In the genomic region with DNA sequence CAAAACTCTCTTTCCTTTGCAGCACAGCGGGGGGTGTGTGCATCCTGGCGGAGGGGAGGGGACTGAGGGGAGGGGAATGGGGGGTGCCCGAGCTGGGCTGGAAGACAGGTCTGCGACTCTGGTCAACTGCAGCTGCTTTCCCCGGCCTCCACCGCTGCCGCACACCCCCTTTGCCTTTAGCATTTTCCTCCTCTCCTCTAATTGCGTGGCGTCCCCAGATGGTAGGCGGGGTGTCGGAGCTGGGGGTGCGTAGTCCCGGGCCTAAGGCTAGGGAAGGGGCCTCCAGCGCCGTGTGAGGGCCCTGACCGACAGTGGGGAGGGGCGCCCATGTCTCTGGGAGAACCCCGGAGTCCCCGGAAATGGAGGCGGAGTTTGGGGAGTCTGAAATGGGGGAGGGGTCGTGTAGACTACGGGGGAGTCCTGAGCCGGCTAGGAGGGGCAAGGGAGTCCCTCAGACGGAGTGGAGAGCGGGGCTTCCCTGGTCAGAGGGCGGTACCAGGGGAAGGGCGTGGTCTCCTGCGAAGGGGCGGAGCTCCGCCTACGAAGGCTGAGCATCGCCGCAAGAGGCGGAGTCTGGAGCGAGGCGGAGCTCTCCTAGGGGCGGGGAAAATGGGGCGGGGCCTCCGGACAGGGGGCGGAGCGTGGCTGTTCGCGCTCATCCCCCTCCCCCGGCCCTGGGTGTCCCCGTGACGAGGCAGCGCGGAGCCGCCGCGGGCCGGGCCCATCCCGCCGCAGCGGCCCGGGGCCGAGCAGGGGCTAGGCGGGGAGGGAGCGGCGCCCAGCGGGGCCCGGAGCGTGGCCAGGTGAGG, we compare ENCODE assay signal across 8 cellular contexts. TPM values are rescaled to one million over a fixed set of nuclear protein-coding genes. Genes with fewer than 3 reads are reported as not detected.
DNase-seq lines count a peak whose midpoint lies in the region; ATAC-seq, FAIRE-seq and TF ChIP-seq lines count a peak whose summit lies in the region.

A gene with protein sequence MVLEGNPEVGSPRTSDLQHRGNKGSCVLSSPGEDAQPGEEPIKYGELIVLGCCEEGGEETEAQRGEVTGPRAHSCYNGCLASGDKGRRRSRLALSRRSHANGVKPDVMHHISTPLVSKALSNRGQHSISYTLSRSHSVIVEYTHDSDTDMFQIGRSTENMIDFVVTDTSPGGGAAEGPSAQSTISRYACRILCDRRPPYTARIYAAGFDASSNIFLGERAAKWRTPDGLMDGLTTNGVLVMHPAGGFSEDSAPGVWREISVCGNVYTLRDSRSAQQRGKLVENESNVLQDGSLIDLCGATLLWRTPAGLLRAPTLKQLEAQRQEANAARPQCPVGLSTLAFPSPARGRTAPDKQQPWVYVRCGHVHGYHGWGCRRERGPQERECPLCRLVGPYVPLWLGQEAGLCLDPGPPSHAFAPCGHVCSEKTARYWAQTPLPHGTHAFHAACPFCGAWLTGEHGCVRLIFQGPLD (plus strand): TSS at position 681 of the 809 bp plus-strand sequence. CDS start 1,224 bp downstream, outside the sequence.

- H3K4me3 ChIP-seq in PC-9 (peak within 1 kb of the TSS; percentile 90), fibroblast of mammary gland (ENCODE audit: control insufficient read depth, low read depth, low read length) (peak within 1 kb of the TSS; percentile 62)
- peak within 1 kb of the TSS; percentile 78 for H3K4me3 ChIP-seq in naive thymus-derived CD4-positive, alpha-beta T cell (ENCODE audit: low read length)

- FAIRE-seq in D721Med (lab: Jason Lieb, UNC), result no peak

- peaks cover 10% of the 10 kb centered on the region for H3K4me1 ChIP-seq in PC-9 (replicated peaks; ENCODE audit: insufficient read depth)
- H3K4me1 ChIP-seq in naive thymus-derived CD4-positive, alpha-beta T cell (ENCODE audit: control insufficient read depth in 2 of 2, insufficient read depth in 2 of 2, low read length in 2 of 2), result peaks cover 8 to 10% of the 10 kb centered on the region in 2 donors

- DNase-seq in D721Med (ENCODE audit: insufficient read length, low spot score) (peak; percentile 94), PC-9 (peak; percentile 77 to 95), fibroblast of mammary gland (ENCODE audit: low read depth) (peak; percentile 86)
- DNase-seq in activated T-helper 1 cell treated with anti-CD3 and anti-CD28 coated beads, Interleukin-12 subunit alpha, Interleukin-12 subunit beta, Interleukin-2, Interleukin-4 antibody, amounts not matched to agents 30 ng/mL and 10 ng/mL and 1 ng/mL, durations not matched to agents 14 hours and 24 hours and 36 hours (ENCODE audit: low spot score), result peak; percentile 86
- DNase-seq in naive thymus-derived CD4-positive, alpha-beta T cell, result peak; percentile 86 to 95 (median 92)
- DNase-seq in stimulated activated effector memory CD8-positive, alpha-beta T cell treated with anti-CD3 and anti-CD28 coated beads, Interleukin-12 subunit alpha, Interleukin-12 subunit beta, amount 100 ng/mL, for 72 hours (ENCODE audit: low spot score in 2 of 2), result peak; percentile 93 to 97

- peak within 1 kb of the TSS; percentile 86 to 97 (median 92) for H3K4me3 Mint-ChIP-seq in IgD-negative memory B cell
- H3K4me3 Mint-ChIP-seq in activated T-helper 1 cell treated with anti-CD3 and anti-CD28 coated beads, Interleukin-12 subunit alpha, Interleukin-12 subunit beta, Interleukin-2, Interleukin-4 antibody, amounts not matched to agents 30 ng/mL and 10 ng/mL and 1 ng/mL, durations not matched to agents 14 hours and 24 hours and 36 hours, result peak within 1 kb of the TSS; percentile 94
- H3K4me3 Mint-ChIP-seq in naive thymus-derived CD4-positive, alpha-beta T cell, result peak within 1 kb of the TSS; percentile 89 to 96 (median 90)
- H3K4me3 Mint-ChIP-seq in stimulated activated effector memory CD8-positive, alpha-beta T cell treated with anti-CD3 and anti-CD28 coated beads, Interleukin-12 subunit alpha, Interleukin-12 subunit beta, amount 100 ng/mL, for 72 hours, result peak within 1 kb of the TSS; percentile 75

- peak within 1 kb of the TSS; percentile 83 for H2AFZ ChIP-seq in PC-9

- H3K27me3 ChIP-seq in PC-9 (ENCODE audit: insufficient read depth, low read depth), result no peaks in the 10 kb centered on the region
- no peaks in the 10 kb centered on the region for H3K27me3 ChIP-seq in naive thymus-derived CD4-positive, alpha-beta T cell (ENCODE audit: control insufficient read depth in 2 of 2, insufficient read depth in 2 of 2, low read length in 2 of 2)

- TF ChIP-seq CTCF in D721Med (IDR thresholded peaks at IDR 0.05; ENCODE audit: insufficient read depth, missing control alignments) (no peak), PC-9 (conservative IDR thresholded peaks at IDR 0.05) (no peak), fibroblast of mammary gland (conservative IDR thresholded peaks at IDR 0.05; ENCODE audit: control insufficient read depth, insufficient read depth, low read depth, low read length) (no peak)

- POLR2A ChIA-PET in PC-9 (lab: Charles Lee; ENCODE audit: unreplicated experiment), result interaction anchor here (0.6 to 1.1 kb wide), 11 partner anchors 13 to 505 kb away, joined by 3 to 19 read pairs (median 4); a partner anchor contains a TSS
- POLR2A ChIA-PET in naive thymus-derived CD4-positive, alpha-beta T cell (lab: Charles Lee), result interaction anchor here (0.7 to 4.0 kb wide), 8 partner anchors 13 to 211 kb away, joined by 3 to 42 read pairs (median 4); a partner anchor contains a TSS

- H3K27ac Mint-ChIP-seq in IgD-negative memory B cell, result peak within 1 kb of the TSS; percentile 64 to 90 (median 87)
- peak within 1 kb of the TSS; percentile 88 for H3K27ac Mint-ChIP-seq in activated T-helper 1 cell treated with anti-CD3 and anti-CD28 coated beads, Interleukin-12 subunit alpha, Interleukin-12 subunit beta, Interleukin-2, Interleukin-4 antibody, amounts not matched to agents 30 ng/mL and 10 ng/mL and 1 ng/mL, durations not matched to agents 14 hours and 24 hours and 36 hours
- H3K27ac Mint-ChIP-seq in naive thymus-derived CD4-positive, alpha-beta T cell, result peak within 1 kb of the TSS; percentile 87 to 97 (median 93)
- H3K27ac Mint-ChIP-seq in stimulated activated effector memory CD8-positive, alpha-beta T cell treated with anti-CD3 and anti-CD28 coated beads, Interleukin-12 subunit alpha, Interleukin-12 subunit beta, amount 100 ng/mL, for 72 hours, result peak within 1 kb of the TSS; percentile 79

- peaks cover 0 to 4% (median 0%) of the 10 kb centered on the region in 3 donors for H3K9me3 Mint-ChIP-seq in IgD-negative memory B cell
- H3K9me3 Mint-ChIP-seq in activated T-helper 1 cell treated with anti-CD3 and anti-CD28 coated beads, Interleukin-12 subunit alpha, Interleukin-12 subunit beta, Interleukin-2, Interleukin-4 antibody, amounts not matched to agents 30 ng/mL and 10 ng/mL and 1 ng/mL, durations not matched to agents 14 hours and 24 hours and 36 hours, result peaks cover 15% of the 10 kb centered on the region
- peaks cover 0 to 7% (median 0%) of the 10 kb centered on the region in 11 donors for H3K9me3 Mint-ChIP-seq in naive thymus-derived CD4-positive, alpha-beta T cell
- no peaks in the 10 kb centered on the region for H3K9me3 Mint-ChIP-seq in stimulated activated effector memory CD8-positive, alpha-beta T cell treated with anti-CD3 and anti-CD28 coated beads, Interleukin-12 subunit alpha, Interleukin-12 subunit beta, amount 100 ng/mL, for 72 hours

- no TSS peak for BruUV-seq in PC-9 (replicated peaks; lab: Mats Ljungman, UMichigan)

- peak; percentile 79 for ATAC-seq in GM21529 (IDR thresholded peaks at IDR 0.05; ENCODE audit: unreplicated experiment)
- peak; percentile 97 for ATAC-seq in naive thymus-derived CD4-positive, alpha-beta T cell
- ATAC-seq in stimulated activated effector memory CD8-positive, alpha-beta T cell treated with anti-CD3 and anti-CD28 coated beads, Interleukin-12 subunit alpha, Interleukin-12 subunit beta, amount 100 ng/mL, for 72 hours, result peak; percentile 88

- H3K27ac ChIP-seq in PC-9, result no peak within 1 kb of the TSS
- peak within 1 kb of the TSS; percentile 87 for H3K27ac ChIP-seq in naive thymus-derived CD4-positive, alpha-beta T cell (ENCODE audit: low read depth, low read length)

- no peaks in the 10 kb centered on the region for H3K36me3 ChIP-seq in PC-9 (ENCODE audit: low read depth)
- no peaks in the 10 kb centered on the region for H3K36me3 ChIP-seq in naive thymus-derived CD4-positive, alpha-beta T cell (ENCODE audit: control insufficient read depth in 2 of 3, insufficient read depth in 3 of 3, low read length in 3 of 3)

- no peaks in the 10 kb centered on the region for H3K9me3 ChIP-seq in PC-9 (ENCODE audit: insufficient read depth, low read depth)
- H3K9me3 ChIP-seq in naive thymus-derived CD4-positive, alpha-beta T cell (ENCODE audit: control insufficient read depth in 2 of 3, low read length in 3 of 3), result no peaks in the 10 kb centered on the region

- no peaks in the 10 kb centered on the region for H3K79me2 ChIP-seq in PC-9 (ENCODE audit: low read depth)

- intact Hi-C loops in PC-9 (cut with micrococcal nuclease; ENCODE audit: unreplicated experiment), result loop anchor here (2.0 kb wide), 1 partner anchor 28 kb away; a partner anchor contains a TSS
- intact Hi-C loops in activated T-helper 1 cell treated with anti-CD3 and anti-CD28 coated beads, Interleukin-12 subunit alpha, Interleukin-12 subunit beta, Interleukin-2, Interleukin-4 antibody, amounts not matched to agents 30 ng/mL and 10 ng/mL and 1 ng/mL, durations not matched to agents 14 hours and 24 hours and 36 hours (cut with micrococcal nuclease), result loop anchor here (1.0 to 5.0 kb wide), 10 partner anchors 14 to 376 kb away; a partner anchor contains a TSS
- intact Hi-C loops in naive thymus-derived CD4-positive, alpha-beta T cell (cut with micrococcal nuclease), result loop anchor here (1.0 to 5.0 kb wide), 15 partner anchors 14 to 1341 kb away; a partner anchor contains a TSS

- no peaks in the 10 kb centered on the region for H4K20me1 ChIP-seq in PC-9 (ENCODE audit: insufficient read depth)

- H3K27me3 Mint-ChIP-seq in IgD-negative memory B cell, result no peaks in the 10 kb centered on the region
- no peaks in the 10 kb centered on the region for H3K27me3 Mint-ChIP-seq in activated T-helper 1 cell treated with anti-CD3 and anti-CD28 coated beads, Interleukin-12 subunit alpha, Interleukin-12 subunit beta, Interleukin-2, Interleukin-4 antibody, amounts not matched to agents 30 ng/mL and 10 ng/mL and 1 ng/mL, durations not matched to agents 14 hours and 24 hours and 36 hours (ENCODE audit: insufficient read depth)
- no peaks in the 10 kb centered on the region for H3K27me3 Mint-ChIP-seq in naive thymus-derived CD4-positive, alpha-beta T cell

- CTCF ChIA-PET in PC-9 (lab: Charles Lee), result interaction anchor here (0.6 to 1.1 kb wide), 11 partner anchors 11 to 846 kb away, joined by 3 to 19 read pairs (median 4); a partner anchor contains a TSS
- CTCF ChIA-PET in naive thymus-derived CD4-positive, alpha-beta T cell (lab: Charles Lee), result interaction anchor here (0.6 to 1.3 kb wide), 4 partner anchors 13 to 155 kb away, joined by 3 to 6 read pairs (median 4); a partner anchor contains a TSS

- H3K4me2 ChIP-seq in PC-9, result peak within 1 kb of the TSS; percentile 98

- peaks cover 2% of the 10 kb centered on the region for H3K36me3 Mint-ChIP-seq in IgD-negative memory B cell
- H3K36me3 Mint-ChIP-seq in activated T-helper 1 cell treated with anti-CD3 and anti-CD28 coated beads, Interleukin-12 subunit alpha, Interleukin-12 subunit beta, Interleukin-2, Interleukin-4 antibody, amounts not matched to agents 30 ng/mL and 10 ng/mL and 1 ng/mL, durations not matched to agents 14 hours and 24 hours and 36 hours (ENCODE audit: low read depth), result peaks cover 9% of the 10 kb centered on the region
- peaks cover 0 to 14% (median 0%) of the 10 kb centered on the region in 5 donors for H3K36me3 Mint-ChIP-seq in naive thymus-derived CD4-positive, alpha-beta T cell
- H3K36me3 Mint-ChIP-seq in stimulated activated effector memory CD8-positive, alpha-beta T cell treated with anti-CD3 and anti-CD28 coated beads, Interleukin-12 subunit alpha, Interleukin-12 subunit beta, amount 100 ng/mL, for 72 hours, result peaks cover 11% of the 10 kb centered on the region

- peaks cover 18 to 20% (median 18%) of the 10 kb centered on the region in 3 donors for H3K4me1 Mint-ChIP-seq in IgD-negative memory B cell
- H3K4me1 Mint-ChIP-seq in activated T-helper 1 cell treated with anti-CD3 and anti-CD28 coated beads, Interleukin-12 subunit alpha, Interleukin-12 subunit beta, Interleukin-2, Interleukin-4 antibody, amounts not matched to agents 30 ng/mL and 10 ng/mL and 1 ng/mL, durations not matched to agents 14 hours and 24 hours and 36 hours (ENCODE audit: low read depth), result peaks cover 28% of the 10 kb centered on the region
- peaks cover 4 to 39% (median 24%) of the 10 kb centered on the region in 7 donors for H3K4me1 Mint-ChIP-seq in naive thymus-derived CD4-positive, alpha-beta T cell
- H3K4me1 Mint-ChIP-seq in stimulated activated effector memory CD8-positive, alpha-beta T cell treated with anti-CD3 and anti-CD28 coated beads, Interleukin-12 subunit alpha, Interleukin-12 subunit beta, amount 100 ng/mL, for 72 hours, result peaks cover 33% of the 10 kb centered on the region

- H3K9me2 ChIP-seq in PC-9 (ENCODE audit: insufficient read depth), result no peaks in the 10 kb centered on the region

- H3F3A ChIP-seq in PC-9 (ENCODE audit: insufficient read depth, low read depth), result peaks cover 14% of the 10 kb centered on the region; the same call in 1 of the 2 replicates

RNA-seq across cellular contexts. Expression of the gene that starts here (rescaled TPM):
- 4.3 TPM for polyA plus RNA-seq in IgD-negative memory B cell
- 14.0 and 18.0 TPM in 2 replicates for total RNA-seq in PC-9 (2021)
- total RNA-seq in activated T-helper 1 cell treated with anti-CD3 and anti-CD28 coated beads, Interleukin-12 subunit alpha, Interleukin-12 subunit beta, Interleukin-2, Interleukin-4 antibody, amounts not matched to agents 30 ng/mL and 10 ng/mL and 1 ng/mL, durations not matched to agents 14 hours and 24 hours and 36 hours, result 15.3 and 15.8 TPM in 2 replicates
- 10 to 100 TPM; 10.6 to 27.3 (median 18.6) TPM for total RNA-seq in naive thymus-derived CD4-positive, alpha-beta T cell
- polyA plus RNA-seq in naive thymus-derived CD4-positive, alpha-beta T cell, result 1 to 10 TPM; 5.2 to 8.4 TPM
